In genomic region chr5:16140417-16140816, GRCh38 we compare ENCODE assay signal across 31 cellular contexts. TPM values are rescaled to one million over a fixed set of nuclear protein-coding genes. Genes with fewer than 3 reads are reported as not detected.
"Had no signal": no experiment of that assay in that cellular context is flagged by ENCODE, and none has a peak within 500 bp of the region (broad histone marks: within the 10 kb centered on the region; RNA-seq: fewer than 3 reads in every experiment).

No MANE protein-coding gene starts in this region.

- H3K27me3 Mint-ChIP-seq: activated naive CD8-positive, alpha-beta T cell treated with anti-CD3 and anti-CD28 coated beads for 36 hours; dendritic cell treated with granulocyte-macrophage colony-stimulating factor and Interleukin-4, amounts not matched to agents 40 ng/mL and 50 ng/mL, for 4 days had no signal

- H3K36me3 ChIP-seq: adrenal gland, ascending aorta, heart right ventricle, neural progenitor cell, spleen, tibial nerve had no signal

- H3K9me3 ChIP-seq: adrenal gland, ascending aorta, psoas muscle had no signal

- H3K27ac ChIP-seq: adrenal gland, ascending aorta, foreskin keratinocyte, neural progenitor cell, parathyroid adenoma, psoas muscle, spleen, tibial nerve had no signal

- ATAC-seq: esophagus mucosa, foreskin keratinocyte, left lobe of liver, natural killer cell, psoas muscle had no signal

- H3K4me1 ChIP-seq: ascending aorta, foreskin keratinocyte, parathyroid adenoma, psoas muscle, spleen, tibial nerve had no signal

- H3K27me3 ChIP-seq: adrenal gland, ascending aorta, foreskin keratinocyte, heart right ventricle, neural progenitor cell, spleen, tibial nerve had no signal

- H3K4me3 Mint-ChIP-seq: activated naive CD4-positive, alpha-beta T cell treated with anti-CD3 and anti-CD28 coated beads for 36 hours; activated naive CD8-positive, alpha-beta T cell treated with anti-CD3 and anti-CD28 coated beads for 36 hours; activated T-helper 1 cell treated with anti-CD3 and anti-CD28 coated beads, Interleukin-12 subunit alpha, Interleukin-12 subunit beta, Interleukin-2, Interleukin-4 antibody, amounts not matched to agents 30 ng/mL and 10 ng/mL and 1 ng/mL, durations not matched to agents 14 hours and 24 hours and 36 hours; dendritic cell treated with granulocyte-macrophage colony-stimulating factor and Interleukin-4, amounts not matched to agents 40 ng/mL and 50 ng/mL, for 4 days; endodermal cell; natural killer cell; neural progenitor cell had no signal

- H3K27ac Mint-ChIP-seq: activated naive CD4-positive, alpha-beta T cell treated with anti-CD3 and anti-CD28 coated beads for 36 hours; activated naive CD8-positive, alpha-beta T cell treated with anti-CD3 and anti-CD28 coated beads for 36 hours; activated T-helper 1 cell treated with anti-CD3 and anti-CD28 coated beads, Interleukin-12 subunit alpha, Interleukin-12 subunit beta, Interleukin-2, Interleukin-4 antibody, amounts not matched to agents 30 ng/mL and 10 ng/mL and 1 ng/mL, durations not matched to agents 14 hours and 24 hours and 36 hours; dendritic cell treated with granulocyte-macrophage colony-stimulating factor and Interleukin-4, amounts not matched to agents 40 ng/mL and 50 ng/mL, for 4 days; endodermal cell; natural killer cell; neural progenitor cell had no signal

- H3K36me3 Mint-ChIP-seq: activated naive CD8-positive, alpha-beta T cell treated with anti-CD3 and anti-CD28 coated beads for 36 hours; neural progenitor cell had no signal

- H3K4me1 Mint-ChIP-seq: activated naive CD8-positive, alpha-beta T cell treated with anti-CD3 and anti-CD28 coated beads for 36 hours; natural killer cell; neural progenitor cell had no signal

- H3K9ac ChIP-seq: neural progenitor cell, parathyroid adenoma had no signal

- H3K4me3 ChIP-seq: adrenal gland, ascending aorta, heart right ventricle, lung, neural progenitor cell, psoas muscle, spleen, tibial nerve had no signal

- DNase-seq: activated CD4-positive, alpha-beta T cell treated with anti-CD3 and anti-CD28 coated beads for 4 hours; activated CD4-positive, alpha-beta T cell treated with anti-CD3 and anti-CD28 coated beads, Interleukin-2, amount 50 U/mL, for 4 hours; activated CD8-positive, alpha-beta memory T cell treated with anti-CD3 and anti-CD28 coated beads for 24 hours; activated effector memory CD4-positive, alpha-beta T cell treated with anti-CD3 and anti-CD28 coated beads, Interleukin-2, amount 50 U/mL, for 16 hours; activated naive CD4-positive, alpha-beta T cell treated with anti-CD3 and anti-CD28 coated beads for 36 hours; activated naive CD8-positive, alpha-beta T cell treated with anti-CD3 and anti-CD28 coated beads for 36 hours; adrenal gland; caudate nucleus; endodermal cell; foreskin keratinocyte; heart right ventricle; mesendoderm; natural killer cell; occipital lobe; psoas muscle; spleen; stimulated activated naive CD4-positive, alpha-beta T cell had no signal

RNA-seq across cellular contexts. Expression of gene MARCHF11, which starts 39.2 kb away (rescaled TPM):
- total RNA-seq: activated naive CD4-positive, alpha-beta T cell treated with anti-CD3 and anti-CD28 coated beads for 36 hours; activated naive CD8-positive, alpha-beta T cell treated with anti-CD3 and anti-CD28 coated beads for 36 hours; activated T-helper 1 cell treated with anti-CD3 and anti-CD28 coated beads, Interleukin-12 subunit alpha, Interleukin-12 subunit beta, Interleukin-2, Interleukin-4 antibody, amounts not matched to agents 30 ng/mL and 10 ng/mL and 1 ng/mL, durations not matched to agents 14 hours and 24 hours and 36 hours; ascending aorta; chondrocyte; esophagus mucosa; foreskin keratinocyte; glomerular endothelial cell; kidney epithelial cell; left lobe of liver; lung; mononuclear cell; natural killer cell; psoas muscle; spleen; T-helper 1 cell treated with Interleukin-12 subunit alpha and Interleukin-12 subunit beta and Interleukin-4 antibody, amounts not matched to agents 30 ng/mL and 1 ng/mL, for 36 hours; tibial nerve had no signal
- polyA plus RNA-seq: foreskin keratinocyte, lung, psoas muscle, spleen had no signal
